In the genomic region with DNA sequence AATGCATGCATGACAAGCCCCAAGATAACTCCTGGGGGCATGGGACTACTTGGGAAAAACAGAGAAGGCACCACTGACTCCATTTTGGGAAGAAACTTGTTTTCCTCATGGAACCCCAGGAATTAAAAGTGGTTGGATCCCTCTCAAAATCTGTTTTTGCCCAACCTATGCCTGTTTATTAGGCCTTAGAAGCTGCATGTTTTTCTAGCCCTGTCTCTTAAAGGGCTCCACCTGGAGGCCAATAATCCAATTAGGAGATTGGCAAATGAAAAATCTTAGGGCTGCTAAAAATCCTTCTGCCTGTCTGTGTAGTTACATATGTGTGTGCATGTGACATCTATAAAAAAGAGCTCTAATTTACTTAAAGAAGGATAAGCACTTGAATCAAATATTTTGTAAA, we compare ENCODE assay signal across 19 cellular contexts.
DNase-seq lines count a peak whose midpoint lies in the region; TF ChIP-seq lines count a peak whose summit lies in the region.
"Had no signal": no experiment of that assay in that cellular context is flagged by ENCODE, and none has a peak within 500 bp of the region (broad histone marks: within the 10 kb centered on the region; RNA-seq: fewer than 3 reads in every experiment).

No MANE protein-coding gene starts in this region.

- DNase-seq in Kasumi-1 (lab: John Stamatoyannopoulos, UW) (peak; percentile 5 to 43), brain microvascular endothelial cell (no peak), tibial artery (no peak), NCI-H146 treated with DMSO at 0.1 percent for 48 hours (lab: John Stamatoyannopoulos, UW; ENCODE audit: unreplicated experiment) (no peak), SW 1271 (lab: John Stamatoyannopoulos, UW) (no peak)
- DNase-seq: activated CD4-positive, alpha-beta memory T cell treated with anti-CD3 and anti-CD28 coated beads for 36 hours; activated T-cell treated with anti-CD3 and anti-CD28 coated beads, Interleukin-2, amount 50 U/mL, for 4 hours; foreskin fibroblast; GOT3; hippocampal formation; NCI-H187 treated with DMSO at 0.1 percent for 48 hours; NCI-H510A; nucleus accumbens; SHP77 treated with DMSO at 0.1 percent for 48 hours; stimulated activated CD4-positive, alpha-beta T cell treated with anti-CD3 and anti-CD28 coated beads, Interleukin-12 subunit alpha, Interleukin-12 subunit beta, amount 100 ng/mL, for 4 hours; substantia nigra had no signal

- H3K27ac ChIP-seq in 22Rv1 (no peak overlapping the region), DOHH2 (ENCODE audit: low read depth, low read length) (no peak overlapping the region), brain microvascular endothelial cell (no peak overlapping the region), tibial artery (no peak overlapping the region)
- H3K27ac ChIP-seq: coronary artery had no signal

- H3K4me2 ChIP-seq in DOHH2 (ENCODE audit: low read length): no peak overlapping the region

- peaks cover 47% of the 10 kb centered on the region for H3K9me3 ChIP-seq in DOHH2 (ENCODE audit: control insufficient read depth, insufficient read depth, low read length)
- H3K9me3 ChIP-seq in tibial artery: peaks cover 2 to 27% (median 15%) of the 10 kb centered on the region in 3 donors

- H3K4me3 ChIP-seq in DOHH2 (ENCODE audit: low read length) (no peak overlapping the region), brain microvascular endothelial cell (ENCODE audit: low read depth, low read length) (no peak overlapping the region), tibial artery (no peak overlapping the region)
- H3K4me3 ChIP-seq: coronary artery had no signal

- no peaks in the 10 kb centered on the region for H3K27me3 ChIP-seq in DOHH2 (ENCODE audit: control insufficient read depth, low read length)
- no peaks in the 10 kb centered on the region for H3K27me3 ChIP-seq in brain microvascular endothelial cell (replicated peaks)
- no peaks in the 10 kb centered on the region for H3K27me3 ChIP-seq in tibial artery

- 0 out of 2 replicates have a peak, but pooled peaks have one; percentile 20 for TF ChIP-seq CTCF in 22Rv1 (IDR thresholded peaks at IDR 0.05)
- peak; percentile 34 for TF ChIP-seq CTCF in DOHH2 (IDR thresholded peaks at IDR 0.05; ENCODE audit: low read depth, low read length, poor library complexity, severe bottlenecking)
- TF ChIP-seq CTCF in brain microvascular endothelial cell (IDR thresholded peaks at IDR 0.05; ENCODE audit: low read depth, low read length, missing control alignments): peak; percentile 14
- TF ChIP-seq CTCF in tibial artery (IDR thresholded peaks at IDR 0.05): no peak

- H4K20me1 ChIP-seq in DOHH2 (ENCODE audit: control insufficient read depth, insufficient read depth, low read depth, low read length): no peaks in the 10 kb centered on the region

- in situ Hi-C loops in brain microvascular endothelial cell (cut with HindIII; ENCODE audit: low pct_ligation_motif_present, low sequenced_read_pairs): no loop called here

- H3K4me1 ChIP-seq in DOHH2 (ENCODE audit: control insufficient read depth, low read length) (peaks cover 38% of the 10 kb centered on the region), tibial artery (no peaks in the 10 kb centered on the region)

- no peaks in the 10 kb centered on the region for H3K79me2 ChIP-seq in DOHH2 (ENCODE audit: control insufficient read depth, low read length)

- H3F3A ChIP-seq in DOHH2 (ENCODE audit: control insufficient read depth, insufficient read depth): peaks cover 4% of the 10 kb centered on the region; the same call in 1 of the 2 replicates

- no peaks in the 10 kb centered on the region for H3K9me2 ChIP-seq in DOHH2 (replicated peaks; ENCODE audit: control insufficient read depth, low read length)

- peaks cover 80% of the 10 kb centered on the region for H3K36me3 ChIP-seq in DOHH2 (ENCODE audit: control insufficient read depth, low read length)
- peaks cover 39% of the 10 kb centered on the region for H3K36me3 ChIP-seq in brain microvascular endothelial cell (replicated peaks)
- H3K36me3 ChIP-seq in tibial artery: peaks cover 64 to 74% (median 73%) of the 10 kb centered on the region in 3 donors

- intact Hi-C loops in tibial artery (cut with DNase I; ENCODE audit: low total_unique reads): no loop called here

Comparison
In these comparisons a context has a peak if more than half of its experiments do, and no peak if none do; other contexts are left out.
1. CTCF ChIP-seq: peak in 22Rv1 (single experiment), DOHH2 (single experiment) and brain microvascular endothelial cell (single experiment); none in tibial artery (0 of 2).
2. DNase-seq: peak in Kasumi-1 (2 of 2); none in brain microvascular endothelial cell (single experiment), tibial artery (0 of 2), NCI-H146 treated with DMSO at 0.1 percent for 48 hours (single experiment) and SW 1271 (0 of 2).